ENCODE assay signal across 8 cellular contexts in genomic region chr1:184974837-184975115, GRCh38. TPM values are rescaled to one million over a fixed set of nuclear protein-coding genes. Genes with fewer than 3 reads are reported as not detected.
A peak's percentile ranks its signal among the peaks of the same experiment; 100 is the strongest.
DNase-seq lines count a peak whose midpoint lies in the region; ATAC-seq and TF ChIP-seq lines count a peak whose summit lies in the region.

No MANE protein-coding gene starts in this region.

- no peaks in the 10 kb centered on the region for H4K20me1 ChIP-seq in GM23338 (replicated peaks; ENCODE audit: insufficient read depth)

- H3K9me2 ChIP-seq in GM23338 (ENCODE audit: insufficient read depth): no peaks in the 10 kb centered on the region

- H3K4me1 Mint-ChIP-seq in GM23338: peaks cover 14% of the 10 kb centered on the region

- H3K9me3 Mint-ChIP-seq in GM23338: no peaks in the 10 kb centered on the region

- TF ChIP-seq CTCF in GM23338 (conservative IDR thresholded peaks at IDR 0.05; ENCODE audit: low read depth in 2 of 2): no peak
- TF ChIP-seq CTCF in fibroblast of the aortic adventitia (IDR thresholded peaks at IDR 0.05; ENCODE audit: insufficient read depth, low read length): no peak

- peak overlapping the region; percentile 87 for H3K9ac ChIP-seq in SK-N-MC (ENCODE audit: insufficient read length)

- peaks cover 51% of the 10 kb centered on the region for H3K27me3 ChIP-seq in GM23338 (ENCODE audit: insufficient read depth)

- no peaks in the 10 kb centered on the region for H3K9me3 ChIP-seq in SK-N-MC (ENCODE audit: low read depth, low read length)

- peaks cover 26% of the 10 kb centered on the region for H3K27me3 Mint-ChIP-seq in GM23338 (ENCODE audit: insufficient read depth, low read depth, poor library complexity)

- peak overlapping the region; percentile 81 for H3K4me2 ChIP-seq in GM23338

- no peaks in the 10 kb centered on the region for H3K79me2 ChIP-seq in GM23338 (replicated peaks; ENCODE audit: insufficient read depth)

- H3K4me3 ChIP-seq in GM23338 (peak overlapping the region; percentile 90), SK-N-MC (peak overlapping the region; percentile 93), fibroblast of the aortic adventitia (ENCODE audit: low read depth, low read length) (peak overlapping the region; percentile 68), skeletal muscle cell (ENCODE audit: low read depth, low read length) (peak overlapping the region; percentile 64)

- no peaks in the 10 kb centered on the region for H3F3A ChIP-seq in GM23338 (replicated peaks; ENCODE audit: low read depth)

- H3K27ac ChIP-seq in GM23338 (ENCODE audit: low read depth) (no peak overlapping the region), SK-N-MC (no peak overlapping the region)

- H3K4me3 Mint-ChIP-seq in GM23338: peak overlapping the region; percentile 72

- peaks cover 10% of the 10 kb centered on the region; the same call in 1 of the 2 replicates for H3K4me1 ChIP-seq in GM23338 (ENCODE audit: insufficient read depth)

- H3K36me3 ChIP-seq in GM23338 (ENCODE audit: insufficient read depth) (no peaks in the 10 kb centered on the region), SK-N-MC (ENCODE audit: insufficient read depth, low read length) (no peaks in the 10 kb centered on the region)

- ATAC-seq in GM23338 (no peak), GM19328 (IDR thresholded peaks at IDR 0.05; ENCODE audit: unreplicated experiment) (no peak)
- ATAC-seq in activated CD4-positive, CD25-positive, alpha-beta regulatory T cell treated with anti-CD3 and anti-CD28 coated beads, Interleukin-2, amount 50 U/mL, for 24 hours: no peak

- H2AFZ ChIP-seq in GM23338: peak overlapping the region; percentile 100

- no peaks in the 10 kb centered on the region for H3K36me3 Mint-ChIP-seq in GM23338 (ENCODE audit: low read depth)

- DNase-seq in GM23338 (ENCODE audit: low spot score): no peak
- DNase-seq in SK-N-MC (ENCODE audit: low read depth, low spot score): no peak
- no peak for DNase-seq in fibroblast of the aortic adventitia (ENCODE audit: low read depth)
- no peak for DNase-seq in skeletal muscle cell (ENCODE audit: low read depth)
- no peak for DNase-seq in NCI-H2029 (lab: John Stamatoyannopoulos, UW)
- DNase-seq in anterior cingulate cortex (lab: John Stamatoyannopoulos, UW): no peak

- H3K27ac Mint-ChIP-seq in GM23338: no peak overlapping the region

TF ChIP-seq in GM23338, 12 proteins besides CTCF, POLR2A, EP300 and RAD21:
- no peak for TF ChIP-seq JUNB (IDR thresholded peaks at IDR 0.05; ENCODE audit: unreplicated experiment)
- TF ChIP-seq, protein P1, sequence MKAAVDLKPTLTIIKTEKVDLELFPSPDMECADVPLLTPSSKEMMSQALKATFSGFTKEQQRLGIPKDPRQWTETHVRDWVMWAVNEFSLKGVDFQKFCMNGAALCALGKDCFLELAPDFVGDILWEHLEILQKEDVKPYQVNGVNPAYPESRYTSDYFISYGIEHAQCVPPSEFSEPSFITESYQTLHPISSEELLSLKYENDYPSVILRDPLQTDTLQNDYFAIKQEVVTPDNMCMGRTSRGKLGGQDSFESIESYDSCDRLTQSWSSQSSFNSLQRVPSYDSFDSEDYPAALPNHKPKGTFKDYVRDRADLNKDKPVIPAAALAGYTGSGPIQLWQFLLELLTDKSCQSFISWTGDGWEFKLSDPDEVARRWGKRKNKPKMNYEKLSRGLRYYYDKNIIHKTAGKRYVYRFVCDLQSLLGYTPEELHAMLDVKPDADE (IDR thresholded peaks at IDR 0.05): no peak
- no peak for TF ChIP-seq ZNF331 (CRISPR knock-in tag; IDR thresholded peaks at IDR 0.05; ENCODE audit: low read depth)
- no peak for TF ChIP-seq CREB1 (CRISPR knock-in tag; IDR thresholded peaks at IDR 0.05; ENCODE audit: low read depth)
- TF ChIP-seq, protein P2, sequence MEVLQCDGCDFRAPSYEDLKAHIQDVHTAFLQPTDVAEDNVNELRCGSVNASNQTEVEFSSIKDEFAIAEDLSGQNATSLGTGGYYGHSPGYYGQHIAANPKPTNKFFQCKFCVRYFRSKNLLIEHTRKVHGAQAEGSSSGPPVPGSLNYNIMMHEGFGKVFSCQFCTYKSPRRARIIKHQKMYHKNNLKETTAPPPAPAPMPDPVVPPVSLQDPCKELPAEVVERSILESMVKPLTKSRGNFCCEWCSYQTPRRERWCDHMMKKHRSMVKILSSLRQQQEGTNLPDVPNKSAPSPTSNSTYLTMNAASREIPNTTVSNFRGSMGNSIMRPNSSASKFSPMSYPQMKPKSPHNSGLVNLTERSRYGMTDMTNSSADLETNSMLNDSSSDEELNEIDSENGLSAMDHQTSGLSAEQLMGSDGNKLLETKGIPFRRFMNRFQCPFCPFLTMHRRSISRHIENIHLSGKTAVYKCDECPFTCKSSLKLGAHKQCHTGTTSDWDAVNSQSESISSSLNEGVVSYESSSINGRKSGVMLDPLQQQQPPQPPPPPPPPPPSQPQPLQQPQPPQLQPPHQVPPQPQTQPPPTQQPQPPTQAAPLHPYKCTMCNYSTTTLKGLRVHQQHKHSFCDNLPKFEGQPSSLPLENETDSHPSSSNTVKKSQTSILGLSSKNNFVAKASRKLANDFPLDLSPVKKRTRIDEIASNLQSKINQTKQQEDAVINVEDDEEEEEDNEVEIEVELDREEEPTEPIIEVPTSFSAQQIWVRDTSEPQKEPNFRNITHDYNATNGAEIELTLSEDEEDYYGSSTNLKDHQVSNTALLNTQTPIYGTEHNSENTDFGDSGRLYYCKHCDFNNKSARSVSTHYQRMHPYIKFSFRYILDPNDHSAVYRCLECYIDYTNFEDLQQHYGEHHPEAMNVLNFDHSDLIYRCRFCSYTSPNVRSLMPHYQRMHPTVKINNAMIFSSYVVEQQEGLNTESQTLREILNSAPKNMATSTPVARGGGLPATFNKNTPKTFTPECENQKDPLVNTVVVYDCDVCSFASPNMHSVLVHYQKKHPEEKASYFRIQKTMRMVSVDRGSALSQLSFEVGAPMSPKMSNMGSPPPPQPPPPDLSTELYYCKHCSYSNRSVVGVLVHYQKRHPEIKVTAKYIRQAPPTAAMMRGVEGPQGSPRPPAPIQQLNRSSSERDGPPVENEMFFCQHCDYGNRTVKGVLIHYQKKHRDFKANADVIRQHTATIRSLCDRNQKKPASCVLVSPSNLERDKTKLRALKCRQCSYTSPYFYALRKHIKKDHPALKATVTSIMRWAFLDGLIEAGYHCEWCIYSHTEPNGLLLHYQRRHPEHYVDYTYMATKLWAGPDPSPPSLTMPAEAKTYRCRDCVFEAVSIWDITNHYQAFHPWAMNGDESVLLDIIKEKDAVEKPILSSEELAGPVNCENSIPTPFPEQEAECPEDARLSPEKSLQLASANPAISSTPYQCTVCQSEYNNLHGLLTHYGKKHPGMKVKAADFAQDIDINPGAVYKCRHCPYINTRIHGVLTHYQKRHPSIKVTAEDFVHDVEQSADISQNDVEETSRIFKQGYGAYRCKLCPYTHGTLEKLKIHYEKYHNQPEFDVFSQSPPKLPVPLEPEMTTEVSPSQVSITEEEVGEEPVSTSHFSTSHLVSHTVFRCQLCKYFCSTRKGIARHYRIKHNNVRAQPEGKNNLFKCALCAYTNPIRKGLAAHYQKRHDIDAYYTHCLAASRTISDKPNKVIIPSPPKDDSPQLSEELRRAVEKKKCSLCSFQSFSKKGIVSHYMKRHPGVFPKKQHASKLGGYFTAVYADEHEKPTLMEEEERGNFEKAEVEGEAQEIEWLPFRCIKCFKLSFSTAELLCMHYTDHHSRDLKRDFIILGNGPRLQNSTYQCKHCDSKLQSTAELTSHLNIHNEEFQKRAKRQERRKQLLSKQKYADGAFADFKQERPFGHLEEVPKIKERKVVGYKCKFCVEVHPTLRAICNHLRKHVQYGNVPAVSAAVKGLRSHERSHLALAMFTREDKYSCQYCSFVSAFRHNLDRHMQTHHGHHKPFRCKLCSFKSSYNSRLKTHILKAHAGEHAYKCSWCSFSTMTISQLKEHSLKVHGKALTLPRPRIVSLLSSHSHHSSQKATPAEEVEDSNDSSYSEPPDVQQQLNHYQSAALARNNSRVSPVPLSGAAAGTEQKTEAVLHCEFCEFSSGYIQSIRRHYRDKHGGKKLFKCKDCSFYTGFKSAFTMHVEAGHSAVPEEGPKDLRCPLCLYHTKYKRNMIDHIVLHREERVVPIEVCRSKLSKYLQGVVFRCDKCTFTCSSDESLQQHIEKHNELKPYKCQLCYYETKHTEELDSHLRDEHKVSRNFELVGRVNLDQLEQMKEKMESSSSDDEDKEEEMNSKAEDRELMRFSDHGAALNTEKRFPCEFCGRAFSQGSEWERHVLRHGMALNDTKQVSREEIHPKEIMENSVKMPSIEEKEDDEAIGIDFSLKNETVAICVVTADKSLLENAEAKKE (CRISPR knock-in tag; IDR thresholded peaks at IDR 0.05): no peak
- no peak for TF ChIP-seq POLR2AphosphoS5 (IDR thresholded peaks at IDR 0.05; ENCODE audit: low read depth)
- TF ChIP-seq NANOG (IDR thresholded peaks at IDR 0.05; ENCODE audit: borderline replicate concordance): no peak
- TF ChIP-seq ZNF114 (CRISPR knock-in tag; IDR thresholded peaks at IDR 0.05): no peak
- TF ChIP-seq EZH2 (IDR thresholded peaks at IDR 0.05; ENCODE audit: low read depth, unreplicated experiment): no peak

RNA-seq across cellular contexts. Expression of gene NIBAN1, which starts 0.5 kb away (rescaled TPM):
- 11.1 and 12.3 TPM in 2 replicates for total RNA-seq in GM23338 (2014; rRNA removed; shearing (Covaris generic))
- 3.7 and 5.5 TPM in 2 replicates for polyA plus RNA-seq in GM23338 (2016; fragmentation: Nextera tagmentation; extraction: Ambion mirVana)
- total RNA-seq in fibroblast of the aortic adventitia (ENCODE audit: low replicate concordance): 121 and 131 TPM in 2 replicates
